Comparison of ENCODE assay signal across 8 cellular contexts in genomic region chr2:182667321-182667695, GRCh38. TPM values are rescaled to one million over a fixed set of nuclear protein-coding genes. Genes with fewer than 3 reads are reported as not detected.
DNase-seq lines count a peak whose midpoint lies in the region; ATAC-seq and TF ChIP-seq lines count a peak whose summit lies in the region.

No MANE protein-coding gene starts in this region.

- TF ChIP-seq CTCF in OCI-LY7 (conservative IDR thresholded peaks at IDR 0.05; ENCODE audit: low read length) (peak; percentile 47; the same call in 1 of the 2 replicates), WERI-Rb-1 (IDR thresholded peaks at IDR 0.05; ENCODE audit: low read depth, low read length) (no peak)

- H3K36me3 ChIP-seq in OCI-LY7 (ENCODE audit: insufficient read depth, low read length) (no peaks in the 10 kb centered on the region), WERI-Rb-1 (no peaks in the 10 kb centered on the region)

- no peak overlapping the region for H3K27ac ChIP-seq in OCI-LY7 (ENCODE audit: low read depth, low read length, poor library complexity, severe bottlenecking)
- H3K27ac ChIP-seq in WERI-Rb-1: no peak overlapping the region

- intact Hi-C loops in OCI-LY7 (cut with micrococcal nuclease; ENCODE audit: unreplicated experiment): loop anchor here (2.0 to 5.0 kb wide), 2 partner anchors 50 to 313 kb away; partner anchors contain the start of gene DNAJC10

- H3K4me2 ChIP-seq in OCI-LY7 (ENCODE audit: low read length): no peak overlapping the region

- CTCF ChIA-PET in OCI-LY7 (lab: Charles Lee; ENCODE audit: unreplicated experiment): no interaction called here

- no peak for DNase-seq in OCI-LY7 (ENCODE audit: low spot score)
- no peak for DNase-seq in activated CD8-positive, alpha-beta memory T cell treated with anti-CD3 and anti-CD28 coated beads, Interleukin-2, amount 50 U/mL, for 4 hours
- no peak for DNase-seq in NCI-H1105 (lab: John Stamatoyannopoulos, UW)
- no peak for DNase-seq in WERI-Rb-1
- no peak for DNase-seq in hepatic stellate cell (ENCODE audit: low spot score)

- no peaks in the 10 kb centered on the region for H3K27me3 ChIP-seq in WERI-Rb-1 (ENCODE audit: insufficient read depth, low read depth, severe bottlenecking)

- H3K9me2 ChIP-seq in OCI-LY7 (ENCODE audit: insufficient read depth, low read length): no peaks in the 10 kb centered on the region

- POLR2A ChIA-PET in OCI-LY7 (lab: Charles Lee): interaction anchor here (1.0 to 1.9 kb wide), 3 partner anchors 46 to 312 kb away, joined by 3 to 7 read pairs (median 5); no protein-coding TSS in a partner anchor

- ATAC-seq in GM18502 (IDR thresholded peaks at IDR 0.05; ENCODE audit: poor library complexity, unreplicated experiment): peak; percentile 35
- ATAC-seq in GM19452 (IDR thresholded peaks at IDR 0.05; ENCODE audit: unreplicated experiment): peak; percentile 16
- peak; percentile 37 for ATAC-seq in HG02938 (IDR thresholded peaks at IDR 0.05; ENCODE audit: unreplicated experiment)

- H3K9me3 ChIP-seq in OCI-LY7 (ENCODE audit: low read length) (no peaks in the 10 kb centered on the region), WERI-Rb-1 (ENCODE audit: severe bottlenecking) (no peaks in the 10 kb centered on the region)

- no peak overlapping the region for H3K4me3 ChIP-seq in OCI-LY7 (ENCODE audit: low read depth, low read length, poor library complexity, severe bottlenecking)
- no peak overlapping the region for H3K4me3 ChIP-seq in WERI-Rb-1 (ENCODE audit: low read depth, low read length)

- H4K20me1 ChIP-seq in OCI-LY7 (ENCODE audit: insufficient read depth, low read length): no peaks in the 10 kb centered on the region

- BruUV-seq in OCI-LY7 (replicated peaks; lab: Mats Ljungman, UMichigan): no TSS peak

- no peak overlapping the region for H2AFZ ChIP-seq in OCI-LY7 (ENCODE audit: low read length)

- no peaks in the 10 kb centered on the region for H3K4me1 ChIP-seq in OCI-LY7 (ENCODE audit: insufficient read depth, low read length, poor library complexity, severe bottlenecking)

- no peaks in the 10 kb centered on the region for H3K79me2 ChIP-seq in OCI-LY7 (ENCODE audit: insufficient read depth, low read depth, low read length)

RNA-seq across cellular contexts. Expression of gene DNAJC10, which starts 48.7 kb away (rescaled TPM):
- total RNA-seq in OCI-LY7 (2014; rRNA removed; shearing (Covaris generic)): 117 and 151 TPM in 2 replicates
- total RNA-seq in OCI-LY7 (2022): 226 and 227 TPM in 2 replicates
